13 cellular contexts compared by ENCODE assay signal in genomic region chr2:23531280-23531679, GRCh38.
"Had no signal": no experiment of that assay in that cellular context is flagged by ENCODE, and none has a peak within 500 bp of the region (broad histone marks: within the 10 kb centered on the region; RNA-seq: fewer than 3 reads in every experiment).

No MANE protein-coding gene starts in this region.

- H3K9me3 Mint-ChIP-seq: activated T-helper 1 cell treated with anti-CD3 and anti-CD28 coated beads, Interleukin-12 subunit alpha, Interleukin-12 subunit beta, Interleukin-2, Interleukin-4 antibody, amounts not matched to agents 30 ng/mL and 10 ng/mL and 1 ng/mL, durations not matched to agents 14 hours and 24 hours and 36 hours; memory B cell; stimulated activated naive CD8-positive, alpha-beta T cell treated with anti-CD3 and anti-CD28 coated beads, Interleukin-15, Interleukin-2, amounts not matched to agents 100 ng/mL and 50 ng/mL, for 24 hours had no signal

- H3K27ac ChIP-seq: cardiac muscle cell, colonic mucosa, left lung, psoas muscle had no signal

- H3K9ac ChIP-seq: SK-N-SH had no signal

- H3K27ac Mint-ChIP-seq: activated T-helper 1 cell treated with anti-CD3 and anti-CD28 coated beads, Interleukin-12 subunit alpha, Interleukin-12 subunit beta, Interleukin-2, Interleukin-4 antibody, amounts not matched to agents 30 ng/mL and 10 ng/mL and 1 ng/mL, durations not matched to agents 14 hours and 24 hours and 36 hours; memory B cell; stimulated activated naive CD8-positive, alpha-beta T cell treated with anti-CD3 and anti-CD28 coated beads, Interleukin-15, Interleukin-2, amounts not matched to agents 100 ng/mL and 50 ng/mL, for 24 hours had no signal

- H3K4me3 Mint-ChIP-seq: activated T-helper 1 cell treated with anti-CD3 and anti-CD28 coated beads, Interleukin-12 subunit alpha, Interleukin-12 subunit beta, Interleukin-2, Interleukin-4 antibody, amounts not matched to agents 30 ng/mL and 10 ng/mL and 1 ng/mL, durations not matched to agents 14 hours and 24 hours and 36 hours; memory B cell had no signal

- H3K4me2 ChIP-seq: SK-N-SH had no signal

- H3K4me3 ChIP-seq: cardiac muscle cell, colonic mucosa, left lung, psoas muscle had no signal

- H3K9me3 ChIP-seq: colonic mucosa, left lung, psoas muscle, sigmoid colon, SK-N-SH, spleen had no signal

- ATAC-seq: left lung, psoas muscle had no signal

- H3K36me3 ChIP-seq: cardiac muscle cell, colonic mucosa, left lung, sigmoid colon, spleen had no signal

- H3K27me3 ChIP-seq: cardiac muscle cell, colonic mucosa, left lung, sigmoid colon, spleen had no signal

- DNase-seq: activated CD8-positive, alpha-beta memory T cell treated with anti-CD3 and anti-CD28 coated beads for 24 hours; colonic mucosa; hippocampal formation; psoas muscle; sigmoid colon; SK-N-SH; spleen; T-helper 1 cell had no signal

- H3K4me1 ChIP-seq: colonic mucosa, left lung, psoas muscle had no signal

- H3K27me3 Mint-ChIP-seq: memory B cell; stimulated activated naive CD8-positive, alpha-beta T cell treated with anti-CD3 and anti-CD28 coated beads, Interleukin-15, Interleukin-2, amounts not matched to agents 100 ng/mL and 50 ng/mL, for 24 hours had no signal

- H3K36me3 Mint-ChIP-seq: memory B cell had no signal
